ENCODE assay signal across 20 cellular contexts in genomic region chr2:217959723-217960122, GRCh38. TPM values are rescaled to one million over a fixed set of nuclear protein-coding genes. Genes with fewer than 3 reads are reported as not detected.
A peak's percentile ranks its signal among the peaks of the same experiment; 100 is the strongest.
DNase-seq lines count a peak whose midpoint lies in the region; ATAC-seq, FAIRE-seq and TF ChIP-seq lines count a peak whose summit lies in the region.
"Had no signal": no experiment of that assay in that cellular context is flagged by ENCODE, and none has a peak within 500 bp of the region (broad histone marks: within the 10 kb centered on the region; RNA-seq: fewer than 3 reads in every experiment).

No MANE protein-coding gene starts in this region.

- DNase-seq in fibroblast of pulmonary artery (ENCODE audit: low read depth) (peak; percentile 47), kidney (peak; percentile 46), posterior vena cava (ENCODE audit: low spot score) (peak; percentile 64), uterus (peak; percentile 40 to 77), NCI-H526 (lab: John Stamatoyannopoulos, UW) (no peak), tibial nerve (ENCODE audit: low spot score in 2 of 2) (no peak)
- DNase-seq: activated naive CD8-positive, alpha-beta T cell treated with anti-CD3 and anti-CD28 coated beads for 36 hours; activated T-cell treated with anti-CD3 and anti-CD28 coated beads, Interleukin-2, amount 50 U/mL, for 72 hours; BE2C; dermis blood vessel endothelial cell; NCI-H2029; NCI-H524; SHP77 treated with DMSO at 0.1 percent for 48 hours; stimulated activated CD4-positive, alpha-beta T cell treated with anti-CD3 and anti-CD28 coated beads, Interleukin-1b, Interleukin-23, amount 100 ng/mL, for 48 hours; stimulated activated naive CD8-positive, alpha-beta T cell treated with anti-CD3 and anti-CD28 coated beads, Interleukin-15, amount 100 ng/mL, for 72 hours had no signal

- ATAC-seq in HG03565 (IDR thresholded peaks at IDR 0.05; ENCODE audit: unreplicated experiment): no peak
- ATAC-seq: activated T-cell treated with anti-CD3 and anti-CD28 coated beads, Interleukin-2, amount 50 U/mL, for 72 hours; stimulated activated naive CD8-positive, alpha-beta T cell treated with anti-CD3 and anti-CD28 coated beads, Interleukin-15, amount 100 ng/mL, for 72 hours had no signal

- TF ChIP-seq EP300 in tibial nerve (IDR thresholded peaks at IDR 0.05): no peak

- H3K27ac ChIP-seq in kidney (ENCODE audit: low read depth in 2 of 2, low read length in 2 of 2): no peak overlapping the region
- peak overlapping the region; percentile 91 to 97 for H3K27ac ChIP-seq in uterus
- peak overlapping the region in 2 of 4 donors; percentile 14 to 17 for H3K27ac ChIP-seq in tibial nerve

- 40 to 53% methylated on average over 8 of the region's 8 CpGs for WGBS in tibial nerve, 2 donors

- no peaks in the 10 kb centered on the region for H3K27me3 ChIP-seq in uterus
- H3K27me3 ChIP-seq in tibial nerve: no peaks in the 10 kb centered on the region
- H3K27me3 ChIP-seq: BE2C had no signal

- no peaks in the 10 kb centered on the region for H3K9me3 ChIP-seq in kidney (ENCODE audit: control insufficient read depth in 1 of 2, low read length in 2 of 2)
- no peaks in the 10 kb centered on the region for H3K9me3 ChIP-seq in uterus
- H3K9me3 ChIP-seq in tibial nerve: no peaks in the 10 kb centered on the region
- H3K9me3 ChIP-seq: BE2C, Caco-2 had no signal

- H3K4me1 ChIP-seq in kidney (ENCODE audit: control insufficient read depth in 1 of 2, insufficient read depth in 1 of 2, low read depth in 1 of 2, low read length in 2 of 2): peaks cover 27 to 36% of the 10 kb centered on the region in 2 donors
- peaks cover 0 to 26% of the 10 kb centered on the region in 2 donors for H3K4me1 ChIP-seq in uterus
- peaks cover 0 to 62% (median 17%) of the 10 kb centered on the region in 4 donors for H3K4me1 ChIP-seq in tibial nerve

- FAIRE-seq in kidney (lab: Jason Lieb, UNC): no peak
- FAIRE-seq: bronchial epithelial cell, GM19239, H1 had no signal

- TF ChIP-seq POLR2A in uterus (IDR thresholded peaks at IDR 0.05) (peak; percentile 45 to 46), tibial nerve (IDR thresholded peaks at IDR 0.05) (no peak)

- TF ChIP-seq CTCF in fibroblast of pulmonary artery (IDR thresholded peaks at IDR 0.05; ENCODE audit: low read length, missing control alignments): no peak
- TF ChIP-seq CTCF in kidney (IDR thresholded peaks at IDR 0.05; ENCODE audit: borderline replicate concordance, extremely low read depth, insufficient read depth): no peak
- no peak for TF ChIP-seq CTCF in uterus (IDR thresholded peaks at IDR 0.05)
- no peak for TF ChIP-seq CTCF in tibial nerve (IDR thresholded peaks at IDR 0.05)

- H3K4me3 ChIP-seq in fibroblast of pulmonary artery (replicated peaks; ENCODE audit: low read depth, low read length) (no peak overlapping the region), kidney (ENCODE audit: low read length in 2 of 2) (no peak overlapping the region), uterus (peak overlapping the region in 1 of 2 donors; percentile 0), tibial nerve (no peak overlapping the region)

- no peaks in the 10 kb centered on the region for H3K36me3 ChIP-seq in kidney (ENCODE audit: control insufficient read depth in 1 of 2, insufficient read depth in 2 of 2, low read length in 2 of 2)
- no peaks in the 10 kb centered on the region for H3K36me3 ChIP-seq in uterus
- H3K36me3 ChIP-seq in tibial nerve: no peaks in the 10 kb centered on the region

- no peak overlapping the region for H3K9ac ChIP-seq in kidney (ENCODE audit: low read length in 2 of 2)

- intact Hi-C loops in kidney (cut with DNase I) (no loop called here), posterior vena cava (cut with DNase I) (no loop called here), uterus (cut with DNase I; ENCODE audit: low total_unique reads) (no loop called here)

RNA-seq across cellular contexts. Expression of gene TNS1, which starts 43.1 kb away (rescaled TPM):
- 471 TPM for total RNA-seq in kidney
- 44.8 TPM for polyA plus RNA-seq in kidney (ENCODE audit: insufficient read depth, low read depth, low replicate concordance)
- total RNA-seq in posterior vena cava: 1,000 to 10,000 TPM; 1,255 to 1,508 TPM
- total RNA-seq in uterus: 1,000 to 10,000 TPM in 1 of 4 donors, 100 to 1,000 TPM in 3; 144 to 1,338 (median 313) TPM
- total RNA-seq in tibial nerve: 100 to 1,000 TPM; 461 to 648 (median 565) TPM

Comparison
In these comparisons a context has a peak if more than half of its experiments do, and no peak if none do; other contexts are left out.
1. DNase-seq: peak in fibroblast of pulmonary artery (single experiment), kidney (single experiment), posterior vena cava (single experiment) and uterus (2 of 2); none in NCI-H526 (0 of 2) and tibial nerve (0 of 2).
2. H3K27ac ChIP-seq: peak in uterus (2 of 2); none in kidney (0 of 2).
3. POLR2A ChIP-seq: peak in uterus (2 of 2); none in tibial nerve (0 of 2).